Comparison of ENCODE assay signal across 31 cellular contexts in genomic region chr2:204154863-204155262, GRCh38.
A peak's percentile ranks its signal among the peaks of the same experiment; 100 is the strongest.
DNase-seq lines count a peak whose midpoint lies in the region; ATAC-seq, FAIRE-seq and TF ChIP-seq lines count a peak whose summit lies in the region.
"Had no signal": no experiment of that assay in that cellular context is flagged by ENCODE, and none has a peak within 500 bp of the region (broad histone marks: within the 10 kb centered on the region; RNA-seq: fewer than 3 reads in every experiment).

No MANE protein-coding gene starts in this region.

- H4K20me1 ChIP-seq in HepG2 (ENCODE audit: insufficient read depth, low read length) (no peaks in the 10 kb centered on the region), K562 (replicated peaks; ENCODE audit: control insufficient read depth, insufficient read depth, low read length) (no peaks in the 10 kb centered on the region)
- H4K20me1 ChIP-seq: BLaER1; BLaER1 treated with 17β-estradiol and CSF1 and Interleukin-3, amounts not matched to agents 10 nM and 100 nM had no signal

- no peak for TF ChIP-seq POLR2A in HepG2 (IDR thresholded peaks at IDR 0.05; ENCODE audit: insufficient read depth in 1 of 2, low read depth in 2 of 2, low read length in 2 of 2)
- no peak for TF ChIP-seq POLR2A in right lobe of liver (IDR thresholded peaks at IDR 0.05)
- TF ChIP-seq POLR2A in K562 (conservative IDR thresholded peaks at IDR 0.05), result no peak
- TF ChIP-seq POLR2A in lower leg skin (IDR thresholded peaks at IDR 0.05), result no peak

- no peaks in the 10 kb centered on the region for H3K9me1 ChIP-seq in K562 (ENCODE audit: control insufficient read depth, insufficient read depth, low read length)

- H3K4me1 ChIP-seq in HepG2 (ENCODE audit: insufficient read depth, low read length) (no peaks in the 10 kb centered on the region), right lobe of liver (no peaks in the 10 kb centered on the region), K562 (replicated peaks in 1 of 2; ENCODE audit: control insufficient read depth in 2 of 2, insufficient read depth in 2 of 2, low read length in 2 of 2) (no peaks in the 10 kb centered on the region)
- H3K4me1 ChIP-seq: A549, BLaER1, Caco-2 had no signal

- 0% methylated on average over 3 of the region's 3 CpGs for WGBS in HepG2 (ENCODE audit: low lambda C conversion rate)
- 68% methylated on average over 3 of the region's 3 CpGs for WGBS in right lobe of liver (ENCODE audit: insufficient coverage, low coverage, low lambda C conversion rate, missing lambda C conversion rate)
- WGBS in K562 (ENCODE audit: insufficient coverage, low coverage, missing lambda C conversion rate), result 0% methylated on average over 3 of the region's 3 CpGs
- WGBS in lower leg skin, 2 donors, result 83 to 88% methylated on average over 3 of the region's 3 CpGs

- no peak overlapping the region for H3K4me2 ChIP-seq in HepG2 (ENCODE audit: low read depth, low read length)
- no peak overlapping the region for H3K4me2 ChIP-seq in K562 (ENCODE audit: insufficient read depth, low read length)
- H3K4me2 ChIP-seq: A549; BLaER1; BLaER1 treated with 17β-estradiol and CSF1 and Interleukin-3, amounts not matched to agents 10 nM and 100 nM had no signal

- H3K27ac ChIP-seq in HepG2 (ENCODE audit: extremely low read length, insufficient read depth, low read length) (no peak overlapping the region), right lobe of liver (no peak overlapping the region), K562 (ENCODE audit: extremely low read depth, low read depth, low read length) (no peak overlapping the region)
- H3K27ac ChIP-seq: 22Rv1; A549; BLaER1; BLaER1 treated with 17β-estradiol and CSF1 and Interleukin-3, amounts not matched to agents 10 nM and 100 nM; C4-2B had no signal

- H3K27me3 ChIP-seq in HepG2 (ENCODE audit: control insufficient read depth in 1 of 2, insufficient read depth in 2 of 2, low read length in 2 of 2), result peaks cover 0 to 3% of the 10 kb centered on the region in 2 experiments; a peak in 1 of 5 replicates
- H3K27me3 ChIP-seq in right lobe of liver, result no peaks in the 10 kb centered on the region
- H3K27me3 ChIP-seq in K562 (ENCODE audit: control insufficient read depth in 2 of 2, insufficient read depth in 2 of 2, low read length in 2 of 2), result peaks cover 0 to 11% of the 10 kb centered on the region in 2 experiments; a peak in 1 of 5 replicates
- H3K27me3 ChIP-seq: BE2C; BLaER1; BLaER1 treated with 17β-estradiol and CSF1 and Interleukin-3, amounts not matched to agents 10 nM and 100 nM had no signal

- DNase-seq in HepG2 (ENCODE audit: low spot score) (no peak), right lobe of liver (no peak), K562 (ENCODE audit: extremely low read depth in 1 of 4, low spot score in 3 of 4) (no peak), lower leg skin (ENCODE audit: low spot score in 2 of 2) (no peak)
- DNase-seq: 8988T; ACHN; AML-193; BE2C; C1 segment of cervical spinal cord; Caco-2; Calu3; CD4-positive, alpha-beta memory T cell; CD4-positive, alpha-beta T cell; CD4-positive, CD25-positive, alpha-beta regulatory T cell; CD8-positive, alpha-beta memory T cell; CD8-positive, alpha-beta T cell; COR-L47; DMS 273 treated with DMSO at 0.1 percent for 48 hours; DMS153; DMS53; DMS79; DMS79 treated with DMSO at 0.1 percent for 48 hours; DND-41; EL had no signal

- H3K4me3 ChIP-seq in HepG2 (replicated peaks in 1 of 3; ENCODE audit: insufficient read depth in 1 of 3, low read depth in 2 of 3, low read length in 3 of 3), result no peak overlapping the region
- no peak overlapping the region for H3K4me3 ChIP-seq in right lobe of liver
- no peak overlapping the region for H3K4me3 ChIP-seq in K562
- no peak overlapping the region for H3K4me3 ChIP-seq in lower leg skin (ENCODE audit: low read depth, poor library complexity, severe bottlenecking)
- H3K4me3 ChIP-seq: A549; BLaER1; BLaER1 treated with 17β-estradiol and CSF1 and Interleukin-3, amounts not matched to agents 10 nM and 100 nM had no signal

- no peak for TF ChIP-seq CTCF in HepG2 (CRISPR knock-in tag; IDR thresholded peaks at IDR 0.05)
- TF ChIP-seq CTCF in right lobe of liver (IDR thresholded peaks at IDR 0.05), result no peak
- TF ChIP-seq CTCF in K562 (IDR thresholded peaks at IDR 0.05 in 2 of 3, conservative IDR thresholded peaks at IDR 0.05 in 1 of 3; ENCODE audit: insufficient read depth in 2 of 3, low read depth in 1 of 3, low read length in 3 of 3), result no peak
- no peak for TF ChIP-seq CTCF in lower leg skin (IDR thresholded peaks at IDR 0.05)

- H3K79me2 ChIP-seq in HepG2 (ENCODE audit: insufficient read depth, low read length) (no peaks in the 10 kb centered on the region), K562 (ENCODE audit: control insufficient read depth, insufficient read depth, low read length) (no peaks in the 10 kb centered on the region)

- in situ Hi-C loops in HepG2 (cut with HindIII; ENCODE audit: extremely low pct_ligation_motif_present, low pct_unique_long_range_greater_than_20kb), result no loop called here
- in situ Hi-C loops in K562 (cut with MboI), result no loop called here

- no peak overlapping the region for H3K9ac ChIP-seq in HepG2 (ENCODE audit: insufficient read depth, low read depth, low read length)
- no peak overlapping the region for H3K9ac ChIP-seq in K562 (ENCODE audit: insufficient read depth in 1 of 2, low read depth in 2 of 2, low read length in 2 of 2)
- H3K9ac ChIP-seq: BLaER1; BLaER1 treated with 17β-estradiol and CSF1 and Interleukin-3, amounts not matched to agents 10 nM and 100 nM had no signal

- H3K36me3 ChIP-seq in HepG2 (replicated peaks in 1 of 2; ENCODE audit: control insufficient read depth in 1 of 2, insufficient read depth in 2 of 2, low read length in 2 of 2) (no peaks in the 10 kb centered on the region), right lobe of liver (no peaks in the 10 kb centered on the region), K562 (ENCODE audit: control insufficient read depth, insufficient read depth, low read length) (no peaks in the 10 kb centered on the region)
- H3K36me3 ChIP-seq: BE2C; BLaER1; BLaER1 treated with 17β-estradiol and CSF1 and Interleukin-3, amounts not matched to agents 10 nM and 100 nM had no signal

- TF ChIP-seq RAD21 in HepG2 (CRISPR knock-in tag; IDR thresholded peaks at IDR 0.05), result no peak
- TF ChIP-seq RAD21 in K562 (CRISPR knock-in tag; conservative IDR thresholded peaks at IDR 0.05 in 1 of 2, IDR thresholded peaks at IDR 0.05 in 1 of 2), result no peak

- H2AFZ ChIP-seq in HepG2 (ENCODE audit: low read length) (no peak overlapping the region), K562 (ENCODE audit: low read depth, low read length) (no peak overlapping the region)

- ATAC-seq in HepG2 (no peak), right lobe of liver (no peak), K562 (no peak)
- ATAC-seq: A549; CD8-positive, alpha-beta T cell had no signal

- no peak for FAIRE-seq in HepG2 (lab: Jason Lieb, UNC)
- no peak for FAIRE-seq in K562 (lab: Jason Lieb, UNC)
- FAIRE-seq: A204.1, A549, D721Med had no signal

- intact Hi-C loops in HepG2 (cut with micrococcal nuclease; ENCODE audit: unreplicated experiment) (no loop called here), right lobe of liver (cut with DNase I) (loop anchor here in 1 of 2 donors (10.0 kb wide), 1 partner anchor 110 kb away; no protein-coding TSS in a partner anchor), K562 (cut with micrococcal nuclease) (no loop called here), lower leg skin (cut with DNase I; ENCODE audit: low total_unique reads) (no loop called here)

- POLR2A ChIA-PET in HepG2 (lab: Yijun Ruan, JAX), result no interaction called here
- POLR2A ChIA-PET in K562 (lab: Yijun Ruan, JAX), result interaction anchor here (0.9 kb wide), 1 partner anchor 25 kb away, joined by 3 read pairs; no protein-coding TSS in a partner anchor

- CTCF ChIA-PET in HepG2 (lab: Yijun Ruan, JAX; ENCODE audit: low intra/inter-chr PET ratio, low total read pairs), result no interaction called here
- CTCF ChIA-PET in K562 (lab: Yijun Ruan, JAX; ENCODE audit: low intra/inter-chr PET ratio), result no interaction called here

- no peak for TF ChIP-seq EP300 in HepG2 (IDR thresholded peaks at IDR 0.05; ENCODE audit: low read depth in 2 of 2, low read length in 2 of 2)
- no peak for TF ChIP-seq EP300 in HepG2 (CRISPR knock-in tag; IDR thresholded peaks at IDR 0.05; ENCODE audit: borderline replicate concordance)
- no peak for TF ChIP-seq EP300 in K562 (IDR thresholded peaks at IDR 0.05; ENCODE audit: low read length)

- no peaks in the 10 kb centered on the region for H3K9me3 ChIP-seq in HepG2 (ENCODE audit: low read length)
- H3K9me3 ChIP-seq in right lobe of liver, result no peaks in the 10 kb centered on the region
- H3K9me3 ChIP-seq in K562 (replicated peaks; ENCODE audit: control insufficient read depth, insufficient read depth, low read depth, low read length), result no peaks in the 10 kb centered on the region

- no TSS peak for BruUV-seq in HepG2 (replicated peaks; lab: Mats Ljungman, UMichigan)
- no TSS peak for BruUV-seq in K562 (replicated peaks; lab: Mats Ljungman, UMichigan)

TF ChIP-seq in HepG2, 621 proteins besides CTCF, POLR2A, EP300 and RAD21:
- peak; percentile 64 for TF ChIP-seq RAD51 (IDR thresholded peaks at IDR 0.05; ENCODE audit: borderline replicate concordance)
- TF ChIP-seq ZNF543 (CRISPR knock-in tag; IDR thresholded peaks at IDR 0.05), result no peak
TF ChIP-seq in HepG2: peak in this region for 1.

TF ChIP-seq in K562, 482 proteins besides CTCF, POLR2A, EP300 and RAD21 (continues in another document):
- TF ChIP-seq RFX7 (CRISPR knock-in tag; IDR thresholded peaks at IDR 0.05) (no peak), ZNF79 (CRISPR knock-in tag; IDR thresholded peaks at IDR 0.05; ENCODE audit: low read depth) (no peak), MED1 (CRISPR knock-in tag; IDR thresholded peaks at IDR 0.05; ENCODE audit: borderline replicate concordance) (no peak), TFE3 (CRISPR knock-in tag; IDR thresholded peaks at IDR 0.05) (peak; percentile 78), PRPF4 (IDR thresholded peaks at IDR 0.05; ENCODE audit: insufficient read depth, low read depth, low read length, poor library complexity, severe bottlenecking) (no peak)

Comparison
In these comparisons a context has a peak if more than half of its experiments do, and no peak if none do; other contexts are left out.
1. Of the 241 proteins assayed by ChIP-seq in both HepG2 and K562: peak only in HepG2: RAD51; only in K562: TFE3; in both: none; in neither: 239.